9 cellular contexts compared by ENCODE assay signal in the genomic region with DNA sequence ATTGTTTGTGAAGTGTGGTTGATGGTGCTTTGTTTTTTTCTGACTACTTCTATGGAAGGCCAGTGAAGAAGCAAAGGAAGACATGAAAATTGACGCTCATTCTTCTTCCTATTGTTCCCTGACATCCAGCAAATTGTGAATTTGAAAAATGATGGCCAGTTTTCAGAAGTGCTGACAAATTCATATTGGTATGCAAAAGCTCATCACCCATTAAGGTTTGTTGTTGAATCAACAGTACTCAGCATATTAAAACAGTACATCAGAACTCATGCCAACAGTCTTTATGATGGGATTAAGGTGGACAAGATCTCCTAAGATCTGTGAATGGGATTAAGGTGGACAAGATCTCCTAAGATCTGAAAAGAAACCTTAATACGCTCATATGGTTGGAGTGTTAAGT. TPM values are rescaled to one million over a fixed set of nuclear protein-coding genes. Genes with fewer than 3 reads are reported as not detected.
DNase-seq lines count a peak whose midpoint lies in the region; ATAC-seq and TF ChIP-seq lines count a peak whose summit lies in the region.
"Had no signal": no experiment of that assay in that cellular context is flagged by ENCODE, and none has a peak within 500 bp of the region (broad histone marks: within the 10 kb centered on the region; RNA-seq: fewer than 3 reads in every experiment).

No MANE protein-coding gene starts in this region.

- peak overlapping the region; percentile 81 for H3K4me3 ChIP-seq in PC-9
- H3K4me3 ChIP-seq in epithelial cell of proximal tubule (ENCODE audit: low read depth, low read length), result peak overlapping the region; percentile 99
- peak overlapping the region; percentile 96 for H3K4me3 ChIP-seq in retinal pigment epithelial cell (ENCODE audit: low read length)

- H3K9ac ChIP-seq in H9 (ENCODE audit: extremely low read depth, insufficient read length, low read length), result no peak overlapping the region

- intact Hi-C loops in PC-9 (cut with micrococcal nuclease; ENCODE audit: unreplicated experiment), result loop anchor here (1.0 to 2.0 kb wide), 2 partner anchors 39 to 57 kb away; a partner anchor contains a TSS

- H2BK5ac ChIP-seq in H9 (ENCODE audit: insufficient read length, low read length), result no peak overlapping the region

- H4K91ac ChIP-seq in H9 (ENCODE audit: insufficient read length, low read depth, low read length), result no peak overlapping the region

- H3K27me3 ChIP-seq in H9 (ENCODE audit: insufficient read depth, low read length), result no peaks in the 10 kb centered on the region
- no peaks in the 10 kb centered on the region for H3K27me3 ChIP-seq in PC-9 (ENCODE audit: insufficient read depth, low read depth)

- peak overlapping the region; percentile 88 to 91 for H3K4me3 Mint-ChIP-seq in H9

- H2AFZ ChIP-seq in H9 (ENCODE audit: low read length) (no peak overlapping the region), PC-9 (peak overlapping the region; percentile 80; the same call in 1 of the 2 replicates)

- peak overlapping the region; percentile 45 for H3K4me2 ChIP-seq in H9 (ENCODE audit: insufficient read depth, insufficient read length, low read length)
- peak overlapping the region; percentile 88 for H3K4me2 ChIP-seq in PC-9

- no CpG with 5 or more reads among the region's 2 CpGs for WGBS in H9 (ENCODE audit: extremely low coverage, insufficient read length, low lambda C conversion rate)

- no peak overlapping the region for H3K27ac ChIP-seq in H9 (ENCODE audit: insufficient read length, low read depth, low read length)
- H3K27ac ChIP-seq in PC-9, result peak overlapping the region; percentile 58; the same call in 1 of the 2 replicates

- H3K4ac ChIP-seq in H9 (ENCODE audit: low read depth, low read length), result no peak overlapping the region

- H2BK12ac ChIP-seq in H9 (ENCODE audit: insufficient read length, low read depth, low read length), result no peak overlapping the region

- CTCF ChIA-PET in PC-9 (lab: Charles Lee), result no interaction called here

- no peak for ATAC-seq in HG02798 (IDR thresholded peaks at IDR 0.05; ENCODE audit: poor library complexity, unreplicated experiment)
- no peak for ATAC-seq in GM19035 (IDR thresholded peaks at IDR 0.05; ENCODE audit: unreplicated experiment)

- BruUV-seq in PC-9 (replicated peaks; lab: Mats Ljungman, UMichigan), result no TSS peak

- H3F3A ChIP-seq in PC-9 (ENCODE audit: insufficient read depth, low read depth), result peaks cover 32% of the 10 kb centered on the region; the same call in 1 of the 2 replicates

- peaks cover 3% of the 10 kb centered on the region for H3K23me2 ChIP-seq in H9 (ENCODE audit: insufficient read length, low read depth, low read length, poor library complexity, severe bottlenecking)

- H3K79me1 ChIP-seq in H9 (ENCODE audit: insufficient read depth, low read depth, low read length, poor library complexity, severe bottlenecking), result no peaks in the 10 kb centered on the region

- H3K9me2 ChIP-seq in PC-9 (ENCODE audit: insufficient read depth), result no peaks in the 10 kb centered on the region

- no peak overlapping the region for H2AK5ac ChIP-seq in H9 (ENCODE audit: insufficient read length, low read length)

- POLR2A ChIA-PET in PC-9 (lab: Charles Lee; ENCODE audit: unreplicated experiment), result no interaction called here

- H3K79me2 ChIP-seq in H9 (ENCODE audit: insufficient read depth, low read length) (peaks cover 4% of the 10 kb centered on the region; the same call in 1 of the 2 replicates), PC-9 (ENCODE audit: low read depth) (peaks cover 46% of the 10 kb centered on the region)

- DNase-seq in H9 (no peak), PC-9 (no peak), epithelial cell of proximal tubule (ENCODE audit: low read depth) (no peak), retinal pigment epithelial cell (ENCODE audit: low read depth) (no peak), NCI-H128 (lab: John Stamatoyannopoulos, UW; ENCODE audit: unreplicated experiment) (no peak), HuH-7 (ENCODE audit: low spot score) (no peak)
- DNase-seq: NCI-H1105 had no signal

- H3K56ac ChIP-seq in H9 (ENCODE audit: insufficient read length, low read depth, low read length), result no peak overlapping the region

- peaks cover 2% of the 10 kb centered on the region; the same call in 1 of the 2 replicates for H3K4me1 ChIP-seq in H9 (ENCODE audit: insufficient read depth, low read length)
- H3K4me1 ChIP-seq in PC-9 (replicated peaks; ENCODE audit: insufficient read depth), result peaks cover 20% of the 10 kb centered on the region

- TF ChIP-seq CTCF in H9 (conservative IDR thresholded peaks at IDR 0.05), result no peak
- TF ChIP-seq CTCF in PC-9 (conservative IDR thresholded peaks at IDR 0.05), result no peak
- no peak for TF ChIP-seq CTCF in epithelial cell of proximal tubule (conservative IDR thresholded peaks at IDR 0.05; ENCODE audit: low read depth, low read length)
- no peak for TF ChIP-seq CTCF in retinal pigment epithelial cell (conservative IDR thresholded peaks at IDR 0.05; ENCODE audit: low read depth, low read length)

- H3K23ac ChIP-seq in H9 (ENCODE audit: insufficient read length, low read depth, low read length), result no peak overlapping the region

- H3K36me3 Mint-ChIP-seq in H9 (ENCODE audit: insufficient read depth in 1 of 3, low read depth in 3 of 3), result peaks cover 6 to 18% (median 6%) of the 10 kb centered on the region in 3 experiments; a peak in 6 of 7 replicates

- H4K20me1 ChIP-seq in H9 (ENCODE audit: control insufficient read depth, insufficient read depth, insufficient read length) (no peaks in the 10 kb centered on the region), PC-9 (ENCODE audit: insufficient read depth) (no peaks in the 10 kb centered on the region)

- H3K18ac ChIP-seq in H9 (ENCODE audit: insufficient read length, low read depth, low read length), result no peak overlapping the region

- no peak overlapping the region for H3T11ph ChIP-seq in H9 (ENCODE audit: low read length)

- no peak overlapping the region for H4K5ac ChIP-seq in H9 (ENCODE audit: insufficient read length, low read depth, low read length)

- H2BK20ac ChIP-seq in H9 (ENCODE audit: low read depth, low read length, poor library complexity, severe bottlenecking), result no peak overlapping the region

- no peak overlapping the region for H4K8ac ChIP-seq in H9 (replicated peaks; ENCODE audit: insufficient read length, low read depth, low read length)

- H3K14ac ChIP-seq in H9 (ENCODE audit: insufficient read depth, low read length), result no peak overlapping the region

- no peak overlapping the region for H2BK15ac ChIP-seq in H9 (ENCODE audit: low read depth, low read length)

- 0 out of 2 replicates have a peak, but pooled peaks cover 7% of the 10 kb centered on the region for H3K36me3 ChIP-seq in PC-9 (ENCODE audit: low read depth)

- no peaks in the 10 kb centered on the region; the same call in 1 of the 2 replicates for H3K27me3 Mint-ChIP-seq in H9 (ENCODE audit: low read depth)

- peaks cover 15% of the 10 kb centered on the region in 2 experiments for H3K4me1 Mint-ChIP-seq in H9

- peak overlapping the region in 2 of 3 experiments; percentile 89 to 95; a peak in 4 of 7 replicates for H3K27ac Mint-ChIP-seq in H9

- no peaks in the 10 kb centered on the region for H3K9me3 Mint-ChIP-seq in H9

- no peak overlapping the region for H2BK120ac ChIP-seq in H9 (ENCODE audit: low read depth, low read length, poor library complexity, severe bottlenecking)

- no peaks in the 10 kb centered on the region for H3K9me3 ChIP-seq in H9 (ENCODE audit: control insufficient read depth, low read depth, low read length)
- no peaks in the 10 kb centered on the region for H3K9me3 ChIP-seq in PC-9 (ENCODE audit: insufficient read depth, low read depth)

RNA-seq across cellular contexts. Expression of a gene that starts 1.0 kb away (rescaled TPM):
- total RNA-seq in H9 (2021) (25.1 and 27.7 TPM in 2 replicates), PC-9 (2021) (58.1 and 62.5 TPM in 2 replicates), epithelial cell of proximal tubule (14.9 and 23.4 TPM in 2 replicates)

RNA-seq across cellular contexts. Expression of a gene that starts 38.2 kb away (rescaled TPM):
- 18.8 and 22.2 TPM in 2 replicates for total RNA-seq in H9 (2021)
- 22.4 and 29.0 TPM in 2 replicates for total RNA-seq in PC-9 (2021)
- 10.2 and 11.4 TPM in 2 replicates for total RNA-seq in epithelial cell of proximal tubule

RNA-seq across cellular contexts. Expression of a gene that starts 38.3 kb away (rescaled TPM):
- total RNA-seq in H9 (2021) (1.8 and 1.9 TPM in 2 replicates), PC-9 (2021) (not detected in 2 replicates), epithelial cell of proximal tubule (not detected in 2 replicates)

RNA-seq across cellular contexts. Expression of a gene that starts 38.6 kb away (rescaled TPM):
- total RNA-seq in H9 (2021) (332 and 337 TPM in 2 replicates), PC-9 (2021) (367 and 391 TPM in 2 replicates), epithelial cell of proximal tubule (541 and 587 TPM in 2 replicates)

RNA-seq across cellular contexts. Expression of a gene that starts 56.5 kb away (rescaled TPM):
- total RNA-seq in H9 (2021) (42.9 and 47.3 TPM in 2 replicates), PC-9 (2021) (84.8 and 90.7 TPM in 2 replicates), epithelial cell of proximal tubule (17.1 and 20.6 TPM in 2 replicates)
